Comparison of ENCODE assay signal across 8 cellular contexts in genomic region chr14:54488646-54489317, GRCh38.
DNase-seq lines count a peak whose midpoint lies in the region; ATAC-seq lines count a peak whose summit lies in the region.

GMFB (minus strand) TSS chr14:54488980; CDS start chr14:54488927, 53 bp downstream.

- peak; percentile 95 for DNase-seq in AG20443 (ENCODE audit: low spot score)
- DNase-seq in NCI-H345 treated with DMSO at 0.1 percent for 48 hours (lab: John Stamatoyannopoulos, UW; ENCODE audit: unreplicated experiment), result peak; percentile 63
- peak; percentile 68 to 84 (median 78) for DNase-seq in activated CD4-positive, CD25-positive, alpha-beta regulatory T cell (lab: John Stamatoyannopoulos, UW)
- peak; percentile 85 for DNase-seq in central memory CD4-positive, alpha-beta T cell
- DNase-seq in islet precursor cell, result peak; percentile 94
- peak; percentile 77 to 83 (median 80) for DNase-seq in stimulated activated CD4-positive, alpha-beta T cell treated with anti-CD3 and anti-CD28 coated beads, Interleukin-12 subunit alpha, Interleukin-12 subunit beta, amount 100 ng/mL, for 48 hours (ENCODE audit: low read depth in 2 of 3, low spot score in 1 of 3)

- peak; percentile 92 for ATAC-seq in GM19025 (IDR thresholded peaks at IDR 0.05; ENCODE audit: low read depth, unreplicated experiment)
- peak; percentile 91 for ATAC-seq in HG03342 (IDR thresholded peaks at IDR 0.05; ENCODE audit: unreplicated experiment)

Comparison
In these comparisons a context has a peak if more than half of its experiments do, and no peak if none do; other contexts are left out.
1. Peak in every context shown above with its lines: DNase-seq and ATAC-seq.